24 cellular contexts compared by ENCODE assay signal in genomic region chr5:2542821-2543220, GRCh38.
"Had no signal": no experiment of that assay in that cellular context is flagged by ENCODE, and none has a peak within 500 bp of the region (broad histone marks: within the 10 kb centered on the region; RNA-seq: fewer than 3 reads in every experiment).

No MANE protein-coding gene starts in this region.

- H3K27me3 ChIP-seq: neural progenitor cell, neutrophil, pancreas, right lobe of liver, spleen, thyroid gland, tibial nerve, upper lobe of left lung, uterus had no signal

- ATAC-seq: naive thymus-derived CD4-positive, alpha-beta T cell; natural killer cell; pancreas; psoas muscle; right lobe of liver; stimulated activated effector memory CD8-positive, alpha-beta T cell treated with anti-CD3 and anti-CD28 coated beads, Interleukin-12 subunit alpha, Interleukin-12 subunit beta, amount 100 ng/mL, for 72 hours; stimulated activated naive B cell treated with anti-CD40 and anti-IgM and Interleukin-4, amounts not matched to agents 10 μg/mL and 1 μg/mL and 100 μg/mL, for 72 hours had no signal

- H3K4me2 ChIP-seq: neural progenitor cell, smooth muscle cell had no signal

- H3K4me1 ChIP-seq: pancreas, psoas muscle, right lobe of liver, spleen, stomach, thyroid gland, tibial nerve, upper lobe of left lung, uterus had no signal

- H3K9me3 ChIP-seq: neutrophil, pancreas, psoas muscle, right lobe of liver, stomach, thoracic aorta, thyroid gland, upper lobe of left lung, uterus had no signal

- DNase-seq: naive thymus-derived CD4-positive, alpha-beta T cell; natural killer cell; nucleus accumbens; pancreas; psoas muscle; spleen; stimulated activated CD4-positive, alpha-beta T cell treated with anti-CD3 and anti-CD28 coated beads, Interleukin-12 subunit alpha, Interleukin-12 subunit beta, amount 100 ng/mL, for 4 hours; stimulated activated CD4-positive, alpha-beta T cell treated with anti-CD3 and anti-CD28 coated beads, Interleukin-1b, Interleukin-23, amount 100 ng/mL, for 48 hours; stimulated activated CD4-positive, alpha-beta T cell treated with anti-CD3 and anti-CD28 coated beads, Interleukin-4, amount 100 ng/mL, for 24 hours; stimulated activated naive B cell treated with anti-CD40 and anti-IgM and Interleukin-4, amounts not matched to agents 10 μg/mL and 1 μg/mL and 100 μg/mL, for 72 hours; stimulated activated naive CD4-positive, alpha-beta T cell treated with Interleukin-2 at 50 U/mL for 16 hours; stomach; thyroid gland; trophoblast cell; upper lobe of left lung; uterus had no signal

- H3K4me3 ChIP-seq: neural progenitor cell, pancreas, psoas muscle, right lobe of liver, skin epidermis, smooth muscle cell, spleen, stomach, thoracic aorta, thyroid gland, tibial nerve, upper lobe of left lung, uterus had no signal

- H3K36me3 ChIP-seq: neural progenitor cell, neutrophil, pancreas, right lobe of liver, spleen, stomach, thoracic aorta, thyroid gland, tibial nerve, upper lobe of left lung, uterus had no signal

- H3K27ac ChIP-seq: neural progenitor cell, neutrophil, pancreas, psoas muscle, right lobe of liver, skin epidermis, spleen, stomach, thoracic aorta, thyroid gland, tibial nerve, upper lobe of left lung, uterus had no signal

- H3K9ac ChIP-seq: neural progenitor cell had no signal

- H2AFZ ChIP-seq: neural progenitor cell had no signal
